Comparison of ENCODE assay signal across 17 cellular contexts in the genomic region with DNA sequence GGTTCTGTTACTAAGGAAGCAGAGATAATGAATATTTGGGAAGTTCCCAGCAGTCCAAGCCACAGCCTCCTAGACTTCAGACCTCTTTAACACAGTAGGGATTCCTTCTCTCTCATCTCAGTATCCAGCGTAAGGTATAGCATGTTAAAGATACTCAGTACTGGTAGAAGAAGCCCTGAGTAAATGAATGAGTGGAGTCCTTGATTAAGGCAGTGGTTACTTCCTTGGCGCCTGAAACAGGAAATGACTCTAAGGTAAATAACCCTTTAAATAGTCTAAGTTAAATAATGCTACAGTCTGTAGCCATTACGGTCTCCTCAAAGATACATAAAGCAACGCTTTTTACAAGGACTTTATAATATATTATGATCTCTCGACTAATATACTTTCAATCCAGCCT.
A peak's percentile ranks its signal among the peaks of the same experiment; 100 is the strongest.
DNase-seq lines count a peak whose midpoint lies in the region; ATAC-seq and TF ChIP-seq lines count a peak whose summit lies in the region.
"Had no signal": no experiment of that assay in that cellular context is flagged by ENCODE, and none has a peak within 500 bp of the region (broad histone marks: within the 10 kb centered on the region; RNA-seq: fewer than 3 reads in every experiment).

No MANE protein-coding gene starts in this region.

- H3K36me3 ChIP-seq in RWPE2 (ENCODE audit: low read depth) = no peaks in the 10 kb centered on the region
- H3K36me3 ChIP-seq: heart left ventricle, vagina had no signal

- peak; percentile 52 for DNase-seq in A172 (ENCODE audit: low spot score)
- DNase-seq in HFFc6 = no peak
- DNase-seq in RWPE2 (ENCODE audit: low spot score) = no peak
- no peak for DNase-seq in foreskin keratinocyte
- no peak for DNase-seq in NCI-H1105 treated with DMSO at 0.1 percent for 48 hours (lab: John Stamatoyannopoulos, UW)
- DNase-seq in NCI-H187 treated with DMSO at 0.1 percent for 48 hours (lab: John Stamatoyannopoulos, UW) = no peak
- no peak for DNase-seq in activated CD8-positive, alpha-beta T cell treated with anti-CD3 and anti-CD28 coated beads, Interleukin-2, amount 10 ng/mL, durations not matched to agents 7 days and 5 days
- DNase-seq in AML-193 (lab: John Stamatoyannopoulos, UW) = no peak
- DNase-seq: ACHN, C1 segment of cervical spinal cord, heart left ventricle, KBM-7, NCI-H1092, NCI-H524 treated with DMSO at 0.1 percent for 48 hours had no signal

- no peaks in the 10 kb centered on the region for H3K27me3 ChIP-seq in RWPE2 (ENCODE audit: insufficient read depth, poor library complexity, severe bottlenecking)
- no peaks in the 10 kb centered on the region for H3K27me3 ChIP-seq in foreskin keratinocyte
- H3K27me3 ChIP-seq: heart left ventricle, vagina had no signal

- H3K4me3 Mint-ChIP-seq in HFFc6 = peak overlapping the region; percentile 37; the same call in 1 of the 2 replicates
- no peak overlapping the region for H3K4me3 Mint-ChIP-seq in activated CD8-positive, alpha-beta T cell treated with anti-CD3 and anti-CD28 coated beads, Interleukin-2, amount 10 ng/mL, durations not matched to agents 7 days and 5 days
- H3K4me3 Mint-ChIP-seq: activated naive CD8-positive, alpha-beta T cell had no signal

- peak; percentile 56 for ATAC-seq in RWPE2 (ENCODE audit: low read depth)
- ATAC-seq in foreskin keratinocyte = peak; percentile 38
- ATAC-seq in activated CD8-positive, alpha-beta T cell treated with anti-CD3 and anti-CD28 coated beads, Interleukin-2, amount 10 ng/mL, durations not matched to agents 7 days and 5 days = no peak
- ATAC-seq: heart left ventricle had no signal

- H3K4me1 ChIP-seq in RWPE2 (ENCODE audit: insufficient read depth, poor library complexity, severe bottlenecking) (peaks cover 8% of the 10 kb centered on the region), foreskin keratinocyte (no peaks in the 10 kb centered on the region)
- H3K4me1 ChIP-seq: heart left ventricle, vagina had no signal

- no peaks in the 10 kb centered on the region for H3K36me3 Mint-ChIP-seq in HFFc6 (ENCODE audit: low read depth)
- no peaks in the 10 kb centered on the region for H3K36me3 Mint-ChIP-seq in activated CD8-positive, alpha-beta T cell treated with anti-CD3 and anti-CD28 coated beads, Interleukin-2, amount 10 ng/mL, durations not matched to agents 7 days and 5 days (ENCODE audit: low read depth)
- H3K36me3 Mint-ChIP-seq: activated naive CD8-positive, alpha-beta T cell had no signal

- POLR2A ChIA-PET in activated CD8-positive, alpha-beta T cell treated with anti-CD3 and anti-CD28 coated beads, Interleukin-2, amount 10 ng/mL, durations not matched to agents 7 days and 5 days (lab: Charles Lee) = no interaction called here

- peaks cover 26% of the 10 kb centered on the region for H3K4me1 Mint-ChIP-seq in HFFc6 (ENCODE audit: low read depth)
- no peaks in the 10 kb centered on the region for H3K4me1 Mint-ChIP-seq in activated CD8-positive, alpha-beta T cell treated with anti-CD3 and anti-CD28 coated beads, Interleukin-2, amount 10 ng/mL, durations not matched to agents 7 days and 5 days (ENCODE audit: low read depth)

- CTCF ChIA-PET in activated CD8-positive, alpha-beta T cell treated with anti-CD3 and anti-CD28 coated beads, Interleukin-2, amount 10 ng/mL, durations not matched to agents 7 days and 5 days (lab: Charles Lee) = no interaction called here

- no peaks in the 10 kb centered on the region for H3K27me3 Mint-ChIP-seq in HFFc6 (ENCODE audit: insufficient read depth)
- no peaks in the 10 kb centered on the region for H3K27me3 Mint-ChIP-seq in activated CD8-positive, alpha-beta T cell treated with anti-CD3 and anti-CD28 coated beads, Interleukin-2, amount 10 ng/mL, durations not matched to agents 7 days and 5 days (ENCODE audit: low read depth)
- H3K27me3 Mint-ChIP-seq: activated naive CD8-positive, alpha-beta T cell had no signal

- TF ChIP-seq CTCF in HFFc6 (IDR thresholded peaks at IDR 0.05) (no peak), RWPE2 (IDR thresholded peaks at IDR 0.05; ENCODE audit: poor library complexity, severe bottlenecking) (no peak), foreskin keratinocyte (conservative IDR thresholded peaks at IDR 0.05) (no peak)

- H3K9me3 ChIP-seq in RWPE2 (ENCODE audit: severe bottlenecking) = no peaks in the 10 kb centered on the region
- H3K9me3 ChIP-seq: vagina had no signal

- H3K4me3 ChIP-seq in RWPE2 (ENCODE audit: severe bottlenecking) = no peak overlapping the region
- H3K4me3 ChIP-seq: heart left ventricle, vagina had no signal

- peak overlapping the region; percentile 77 for H3K27ac Mint-ChIP-seq in HFFc6
- H3K27ac Mint-ChIP-seq in activated CD8-positive, alpha-beta T cell treated with anti-CD3 and anti-CD28 coated beads, Interleukin-2, amount 10 ng/mL, durations not matched to agents 7 days and 5 days = no peak overlapping the region
- H3K27ac Mint-ChIP-seq: activated naive CD8-positive, alpha-beta T cell had no signal

- H3K9me3 Mint-ChIP-seq in HFFc6 = no peaks in the 10 kb centered on the region
- H3K9me3 Mint-ChIP-seq in activated CD8-positive, alpha-beta T cell treated with anti-CD3 and anti-CD28 coated beads, Interleukin-2, amount 10 ng/mL, durations not matched to agents 7 days and 5 days (ENCODE audit: insufficient read depth) = peaks cover 11% of the 10 kb centered on the region

- H3K27ac ChIP-seq in RWPE2 (ENCODE audit: poor library complexity, severe bottlenecking) (no peak overlapping the region), foreskin keratinocyte (no peak overlapping the region)
- H3K27ac ChIP-seq: heart left ventricle, HL-60, vagina had no signal
